In the genomic region with DNA sequence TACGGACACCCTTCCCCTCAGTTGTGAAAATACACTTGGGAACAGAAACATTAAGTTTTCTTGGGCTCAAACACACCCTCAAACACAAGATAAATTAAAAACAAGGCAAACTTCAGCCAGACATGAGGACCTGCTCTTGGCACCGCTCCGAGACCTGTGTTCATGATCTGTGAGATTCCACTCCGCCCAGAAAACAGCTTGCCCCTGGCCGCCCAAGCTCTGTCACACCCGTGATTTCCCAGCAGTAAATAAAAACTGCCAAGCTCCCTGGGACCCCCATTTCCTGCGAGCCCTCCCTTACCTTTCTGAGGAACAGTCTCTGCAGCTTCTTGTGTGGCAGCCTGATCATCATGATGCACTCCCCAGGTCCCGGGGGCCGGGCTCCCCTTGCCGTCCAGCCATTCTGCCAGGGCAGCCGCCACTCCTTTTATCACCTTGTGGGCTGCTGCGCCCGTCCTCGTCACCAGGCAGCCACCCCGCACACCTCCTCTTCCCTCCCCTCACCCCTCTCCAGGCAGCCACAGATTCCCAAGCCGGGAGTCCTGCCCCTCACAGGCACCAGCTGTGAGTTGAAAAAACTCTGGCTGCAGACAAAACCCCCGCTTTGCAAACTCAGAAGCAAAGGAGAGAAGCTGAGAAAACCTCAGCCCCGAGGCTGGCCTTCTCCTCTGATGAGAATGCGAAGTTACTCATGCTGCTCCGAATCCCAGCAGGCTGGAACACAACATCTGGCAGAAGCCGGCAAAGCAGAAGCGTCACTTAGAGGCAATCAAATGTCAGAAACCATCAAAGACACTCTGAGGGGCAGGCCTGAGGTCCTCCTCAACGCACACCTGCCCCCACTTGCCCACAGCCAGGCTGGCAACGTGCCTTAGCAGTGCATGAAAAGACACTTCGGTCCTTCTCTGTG, we compare ENCODE assay signal across 10 cellular contexts.
DNase-seq lines count a peak whose midpoint lies in the region; ATAC-seq and TF ChIP-seq lines count a peak whose summit lies in the region.
"Had no signal": no experiment of that assay in that cellular context is flagged by ENCODE, and none has a peak within 500 bp of the region (broad histone marks: within the 10 kb centered on the region; RNA-seq: fewer than 3 reads in every experiment).

No MANE protein-coding gene starts in this region.

- H3K4me3 ChIP-seq in NT2/D1 (ENCODE audit: insufficient read length, low read depth) (peak overlapping the region; percentile 11), fibroblast of lung (replicated peaks in 1 of 4; ENCODE audit: control extremely low read depth in 1 of 4, insufficient read depth in 1 of 4, low read depth in 3 of 4, low read length in 4 of 4) (peak overlapping the region; percentile 9 to 37 (median 24))
- H3K4me3 ChIP-seq: coronary artery, HAP-1 had no signal

- H3K27ac ChIP-seq in fibroblast of lung (ENCODE audit: insufficient read depth, low read length): no peak overlapping the region
- H3K27ac ChIP-seq: coronary artery had no signal

- peaks cover 5% of the 10 kb centered on the region for H3K4me1 ChIP-seq in NT2/D1 (ENCODE audit: insufficient read depth, insufficient read length)
- H3K4me1 ChIP-seq in fibroblast of lung (ENCODE audit: control insufficient read depth, extremely low read depth, insufficient read depth, low read length): no peaks in the 10 kb centered on the region
- H3K4me1 ChIP-seq: HAP-1 had no signal

- peak overlapping the region; percentile 77 for H3K4me2 ChIP-seq in fibroblast of lung (ENCODE audit: extremely low read depth, insufficient read depth, low read length)

- H3K9ac ChIP-seq in NT2/D1 (ENCODE audit: insufficient read length, low read depth) (peak overlapping the region; percentile 47), fibroblast of lung (ENCODE audit: insufficient read depth, low read length) (no peak overlapping the region)

- DNase-seq in DMS53 (lab: John Stamatoyannopoulos, UW) (peak; percentile 58), DMS53 treated with DMSO at 0.1 percent for 48 hours (lab: John Stamatoyannopoulos, UW; ENCODE audit: unreplicated experiment) (no peak), NT2/D1 (ENCODE audit: low read depth, low spot score) (no peak), fibroblast of lung (ENCODE audit: low read depth in 2 of 2) (peak; percentile 54 to 65), sciatic nerve (ENCODE audit: low spot score) (no peak), activated gamma-delta T cell (lab: John Stamatoyannopoulos, UW) (no peak)

- H3K27me3 ChIP-seq in NT2/D1 (ENCODE audit: insufficient read depth, insufficient read length) (no peaks in the 10 kb centered on the region), fibroblast of lung (ENCODE audit: control insufficient read depth, insufficient read depth, low read length) (peaks cover 5% of the 10 kb centered on the region)

- no peaks in the 10 kb centered on the region for H3K36me3 ChIP-seq in NT2/D1 (ENCODE audit: insufficient read depth, insufficient read length, low read length)
- H3K36me3 ChIP-seq in fibroblast of lung (ENCODE audit: control insufficient read depth, insufficient read depth, low read length): no peaks in the 10 kb centered on the region
- H3K36me3 ChIP-seq: HAP-1 had no signal

- intact Hi-C loops in sciatic nerve (cut with DNase I): no loop called here

- TF ChIP-seq CTCF in fibroblast of lung (conservative IDR thresholded peaks at IDR 0.05 in 1 of 2, IDR thresholded peaks at IDR 0.05 in 1 of 2; ENCODE audit: low read depth in 1 of 2, low read length in 2 of 2): no peak

- H3K9me3 ChIP-seq in NT2/D1 (ENCODE audit: insufficient read depth, low read length): no peaks in the 10 kb centered on the region
- H3K9me3 ChIP-seq in fibroblast of lung (ENCODE audit: control insufficient read depth, insufficient read depth, low read depth, low read length): no peaks in the 10 kb centered on the region
- H3K9me3 ChIP-seq: HAP-1 had no signal

- ATAC-seq in sciatic nerve (peak; percentile 48), HG03442 (IDR thresholded peaks at IDR 0.05; ENCODE audit: unreplicated experiment) (no peak), GM19035 (IDR thresholded peaks at IDR 0.05; ENCODE audit: unreplicated experiment) (no peak)

- H2AFZ ChIP-seq in fibroblast of lung (ENCODE audit: low read length): no peak overlapping the region

- no peaks in the 10 kb centered on the region for H4K20me1 ChIP-seq in fibroblast of lung (ENCODE audit: control insufficient read depth, extremely low read depth, insufficient read depth, low read length)

- no peaks in the 10 kb centered on the region for H3K79me2 ChIP-seq in fibroblast of lung (ENCODE audit: control insufficient read depth, insufficient read depth, low read length)

Comparison
In these comparisons a context has a peak if more than half of its experiments do, and no peak if none do; other contexts are left out.
1. DNase-seq: peak in DMS53 (single experiment) and fibroblast of lung (2 of 2); none in DMS53 treated with DMSO at 0.1 percent for 48 hours (single experiment), NT2/D1 (single experiment), sciatic nerve (single experiment) and activated gamma-delta T cell (single experiment).